8 cellular contexts compared by ENCODE assay signal in genomic region chr1:196317535-196318522, GRCh38.
DNase-seq lines count a peak whose midpoint lies in the region; ATAC-seq, FAIRE-seq and TF ChIP-seq lines count a peak whose summit lies in the region.

No MANE protein-coding gene starts in this region.

- FAIRE-seq in H54 (lab: Jason Lieb, UNC) = no peak

- H3K9me3 ChIP-seq in Caco-2 (no peaks in the 10 kb centered on the region), thoracic aorta (no peaks in the 10 kb centered on the region)

- H3K4me3 ChIP-seq in Caco-2 (ENCODE audit: low read depth, low read length) (no peak overlapping the region), thoracic aorta (no peak overlapping the region)

- H3K27me3 Mint-ChIP-seq in Caco-2 (ENCODE audit: insufficient read depth, unreplicated experiment) = no peaks in the 10 kb centered on the region

- TF ChIP-seq CTCF in Caco-2 (IDR thresholded peaks at IDR 0.05; ENCODE audit: insufficient read depth in 1 of 2, low read depth in 1 of 2, low read length in 1 of 2, severe bottlenecking in 1 of 2, unreplicated experiment in 1 of 2) (peak; percentile 48 to 64), thoracic aorta (IDR thresholded peaks at IDR 0.05) (peak; percentile 20)

- no peak overlapping the region for H3K27ac Mint-ChIP-seq in Caco-2 (ENCODE audit: unreplicated experiment)

- no peak overlapping the region for H3K4me3 Mint-ChIP-seq in Caco-2 (ENCODE audit: unreplicated experiment)

- no peaks in the 10 kb centered on the region for H3K4me1 Mint-ChIP-seq in Caco-2 (ENCODE audit: low read depth, unreplicated experiment)

- no peak for ATAC-seq in thoracic aorta (ENCODE audit: insufficient number of reproducible peaks, low FRiP score, low read depth)

- intact Hi-C loops in Caco-2 (cut with micrococcal nuclease; ENCODE audit: unreplicated experiment) = loop anchor here (1.0 kb wide), 1 partner anchor 343 kb away; no protein-coding TSS in a partner anchor

- H3K4me1 ChIP-seq in Caco-2 (no peaks in the 10 kb centered on the region), thoracic aorta (ENCODE audit: control insufficient read depth in 1 of 2, low read depth in 2 of 2) (no peaks in the 10 kb centered on the region)

- H3K36me3 Mint-ChIP-seq in Caco-2 (ENCODE audit: insufficient read depth, unreplicated experiment) = no peaks in the 10 kb centered on the region

- H3K27me3 ChIP-seq in Caco-2 (replicated peaks; ENCODE audit: control insufficient read depth, insufficient read depth, low read length) (no peaks in the 10 kb centered on the region), thoracic aorta (replicated peaks; ENCODE audit: insufficient read depth) (no peaks in the 10 kb centered on the region)

- no TSS peak for BruUV-seq in Caco-2 (replicated peaks; lab: Mats Ljungman, UMichigan)

- no peak for TF ChIP-seq POLR2A in H54 (IDR thresholded peaks at IDR 0.05; ENCODE audit: low read depth, low read length)

- H3K36me3 ChIP-seq in Caco-2 (ENCODE audit: control insufficient read depth, insufficient read depth, low read length) (no peaks in the 10 kb centered on the region), thoracic aorta (no peaks in the 10 kb centered on the region)

- no peaks in the 10 kb centered on the region for H3K9me3 Mint-ChIP-seq in Caco-2 (ENCODE audit: unreplicated experiment)

- DNase-seq in Caco-2 (peak; percentile 39 to 41), HK-2 (ENCODE audit: unreplicated experiment) (peak; percentile 13), RPMI7951 (ENCODE audit: low read depth) (peak; percentile 32), fibroblast of the conjunctiva (ENCODE audit: low read depth) (peak; percentile 27), thoracic aorta (ENCODE audit: low spot score) (no peak), H54 (ENCODE audit: insufficient read length, low spot score) (no peak), GM19238 (ENCODE audit: insufficient read length, low spot score) (no peak)
- DNase-seq in stimulated activated CD4-positive, alpha-beta T cell treated with anti-CD3 and anti-CD28 coated beads, Interleukin-1b, Interleukin-23, amount 100 ng/mL, for 48 hours = no peak

- H3K27ac ChIP-seq in thoracic aorta = no peak overlapping the region

- POLR2A ChIA-PET in Caco-2 (lab: Charles Lee) = no interaction called here

- CTCF ChIA-PET in Caco-2 (lab: Charles Lee) = no interaction called here

Comparison
In these comparisons a context has a peak if more than half of its experiments do, and no peak if none do; other contexts are left out.
1. DNase-seq: peak in Caco-2 (2 of 2), HK-2 (single experiment), RPMI7951 (single experiment) and fibroblast of the conjunctiva (single experiment); none in thoracic aorta (single experiment), H54 (single experiment), stimulated activated CD4-positive, alpha-beta T cell treated with anti-CD3 and anti-CD28 coated beads, Interleukin-1b, Interleukin-23, amount 100 ng/mL, for 48 hours (single experiment) and GM19238 (single experiment).